In genomic region chr5:34533582-34534236, GRCh38 we compare ENCODE assay signal across 16 cellular contexts.
DNase-seq lines count a peak whose midpoint lies in the region; ATAC-seq, FAIRE-seq and TF ChIP-seq lines count a peak whose summit lies in the region.
"Had no signal": no experiment of that assay in that cellular context is flagged by ENCODE, and none has a peak within 500 bp of the region (broad histone marks: within the 10 kb centered on the region; RNA-seq: fewer than 3 reads in every experiment).

No MANE protein-coding gene starts in this region.

- DNase-seq in breast epithelium (ENCODE audit: low spot score in 2 of 2): no peak
- no peak for DNase-seq in thoracic aorta (ENCODE audit: low spot score)
- no peak for DNase-seq in GM10248 (ENCODE audit: extremely low spot score)
- no peak for DNase-seq in urothelium cell line (ENCODE audit: low spot score)
- DNase-seq: activated CD4-positive, CD25-positive, alpha-beta regulatory T cell; activated naive CD4-positive, alpha-beta T cell; COR-L47; cortex of kidney; right cardiac atrium; SHP77 had no signal

- no peak for FAIRE-seq in urothelium cell line (lab: Jason Lieb, UNC)
- FAIRE-seq: GM12891 had no signal

- no peaks in the 10 kb centered on the region for H3K36me3 ChIP-seq in breast epithelium
- H3K36me3 ChIP-seq in thoracic aorta: no peaks in the 10 kb centered on the region
- H3K36me3 ChIP-seq: gastroesophageal sphincter had no signal

- ATAC-seq in GM19397 (IDR thresholded peaks at IDR 0.05; ENCODE audit: unreplicated experiment) (peak; percentile 6), HG03045 (IDR thresholded peaks at IDR 0.05; ENCODE audit: unreplicated experiment) (peak; percentile 29), thoracic aorta (ENCODE audit: insufficient number of reproducible peaks, low FRiP score, low read depth) (no peak), HG03139 (IDR thresholded peaks at IDR 0.05; ENCODE audit: unreplicated experiment) (no peak), GM18498 (IDR thresholded peaks at IDR 0.05; ENCODE audit: unreplicated experiment) (no peak)
- ATAC-seq: gastroesophageal sphincter, right cardiac atrium had no signal

- TF ChIP-seq POLR2A in breast epithelium (IDR thresholded peaks at IDR 0.05): no peak

- CTCF ChIA-PET in GM10248 (lab: Yijun Ruan, JAX): interaction anchor here (0.7 to 7.4 kb wide), 12 partner anchors 9 to 396 kb away, joined by 3 to 56 read pairs (median 4); partner anchors contain the start of gene DNAJC21

- H3K4me1 ChIP-seq in breast epithelium (no peaks in the 10 kb centered on the region), thoracic aorta (ENCODE audit: control insufficient read depth in 1 of 2, low read depth in 2 of 2) (peaks cover 30 to 88% of the 10 kb centered on the region in 2 donors)

- TF ChIP-seq CTCF in breast epithelium (IDR thresholded peaks at IDR 0.05) (no peak), thoracic aorta (IDR thresholded peaks at IDR 0.05) (no peak), GM10248 (IDR thresholded peaks at IDR 0.05; ENCODE audit: control extremely low read depth, extremely low read depth, low read depth, missing control alignments) (no peak)

- H3K27me3 ChIP-seq in breast epithelium: no peaks in the 10 kb centered on the region
- no peaks in the 10 kb centered on the region for H3K27me3 ChIP-seq in thoracic aorta (replicated peaks; ENCODE audit: insufficient read depth)
- H3K27me3 ChIP-seq: gastroesophageal sphincter had no signal

- peak overlapping the region; percentile 13 to 54 for H3K27ac ChIP-seq in breast epithelium
- H3K27ac ChIP-seq in thoracic aorta: peak overlapping the region; percentile 73 to 80

- POLR2A ChIA-PET in GM10248 (lab: Yijun Ruan, JAX): no interaction called here

- H3K9me3 ChIP-seq in breast epithelium (no peaks in the 10 kb centered on the region), thoracic aorta (no peaks in the 10 kb centered on the region)
- H3K9me3 ChIP-seq: gastroesophageal sphincter had no signal

- intact Hi-C loops in breast epithelium (cut with DNase I; ENCODE audit: low total_unique reads): no loop called here

- H3K4me3 ChIP-seq in breast epithelium: no peak overlapping the region
- H3K4me3 ChIP-seq in thoracic aorta: no peak overlapping the region
- H3K4me3 ChIP-seq: gastroesophageal sphincter had no signal

Comparison
In these comparisons a context has a peak if more than half of its experiments do, and no peak if none do; other contexts are left out.
1. ATAC-seq: peak in GM19397 (single experiment) and HG03045 (single experiment); none in thoracic aorta (single experiment), HG03139 (single experiment) and GM18498 (single experiment).